ENCODE assay signal across 8 cellular contexts in genomic region chrX:40176256-40176978, GRCh38.
DNase-seq lines count a peak whose midpoint lies in the region; ATAC-seq, FAIRE-seq and TF ChIP-seq lines count a peak whose summit lies in the region.

No MANE protein-coding gene starts in this region.

- H3K9ac ChIP-seq in astrocyte (ENCODE audit: low read length) = peak overlapping the region; percentile 69
- H3K9ac ChIP-seq in iPS-18a (ENCODE audit: low read length) = peak overlapping the region; percentile 74

- peaks cover 0 to 11% of the 10 kb centered on the region in 2 donors for H3K27me3 Mint-ChIP-seq in T-cell
- H3K27me3 Mint-ChIP-seq in astrocyte (ENCODE audit: low read depth, unreplicated experiment) = peaks cover 14% of the 10 kb centered on the region

- peak overlapping the region; percentile 65 for H3K4me3 ChIP-seq in GM12875 (ENCODE audit: low read depth, low read length)
- H3K4me3 ChIP-seq in astrocyte (ENCODE audit: insufficient read depth, low read depth, low read length) = peak overlapping the region; percentile 61
- peak overlapping the region; percentile 59 for H3K4me3 ChIP-seq in iPS-18a (ENCODE audit: low read length)
- H3K4me3 ChIP-seq in skin epidermis = peak overlapping the region; percentile 19 to 55 (median 46)

- H4K20me1 ChIP-seq in astrocyte (ENCODE audit: insufficient read depth, low read length) = no peaks in the 10 kb centered on the region

- ATAC-seq in HG02840 (IDR thresholded peaks at IDR 0.05; ENCODE audit: low FRiP score, unreplicated experiment) (peak; percentile 25), T-cell (replicated peaks in 1 of 4) (peak; percentile 51 to 64 (median 54)), HG02938 (IDR thresholded peaks at IDR 0.05; ENCODE audit: unreplicated experiment) (no peak)

- H3K4me1 Mint-ChIP-seq in T-cell (peaks cover 30 to 35% (median 32%) of the 10 kb centered on the region in 3 donors), astrocyte (ENCODE audit: low read depth, unreplicated experiment) (peaks cover 2% of the 10 kb centered on the region)

- H3K79me2 ChIP-seq in astrocyte (ENCODE audit: insufficient read depth, low read length) = no peaks in the 10 kb centered on the region

- POLR2A ChIA-PET in T-cell (lab: Charles Lee) = interaction anchor here (0.5 to 1.7 kb wide), 14 partner anchors 8 to 412 kb away, joined by 3 to 17 read pairs (median 4); no protein-coding TSS in a partner anchor

- no peaks in the 10 kb centered on the region for H3K36me3 Mint-ChIP-seq in T-cell
- H3K36me3 Mint-ChIP-seq in astrocyte (ENCODE audit: low read depth, unreplicated experiment) = peaks cover 1% of the 10 kb centered on the region

- H3K27ac ChIP-seq in astrocyte (ENCODE audit: low read depth, low read length) = peak overlapping the region; percentile 47
- H3K27ac ChIP-seq in iPS-18a (ENCODE audit: low read length) = peak overlapping the region; percentile 84
- peak overlapping the region; percentile 88 to 98 (median 95) for H3K27ac ChIP-seq in skin epidermis

- H3K4me1 ChIP-seq in astrocyte (ENCODE audit: insufficient read depth, low read length) (peaks cover 15% of the 10 kb centered on the region), iPS-18a (ENCODE audit: control insufficient read depth, low read depth, low read length) (peaks cover 26% of the 10 kb centered on the region)

- H3K9me3 Mint-ChIP-seq in T-cell (peaks cover 0 to 4% (median 0%) of the 10 kb centered on the region in 3 donors), astrocyte (ENCODE audit: unreplicated experiment) (peaks cover 1% of the 10 kb centered on the region)

- TF ChIP-seq CTCF in GM12875 (IDR thresholded peaks at IDR 0.05; ENCODE audit: borderline replicate concordance, insufficient read depth, low read depth, low read length) = no peak
- TF ChIP-seq CTCF in astrocyte (IDR thresholded peaks at IDR 0.05; ENCODE audit: insufficient read depth, low read depth, low read length) = no peak

- H3K4me3 Mint-ChIP-seq in T-cell = peak overlapping the region; percentile 86 to 89 (median 86)
- H3K4me3 Mint-ChIP-seq in astrocyte (ENCODE audit: unreplicated experiment) = peak overlapping the region; percentile 75

- peak overlapping the region; percentile 92 for H2AFZ ChIP-seq in astrocyte (ENCODE audit: low read depth, low read length)

- H3K36me3 ChIP-seq in astrocyte (ENCODE audit: insufficient read depth, low read length) = no peaks in the 10 kb centered on the region
- no peaks in the 10 kb centered on the region for H3K36me3 ChIP-seq in iPS-18a (ENCODE audit: control insufficient read depth, low read depth, low read length)

- CTCF ChIA-PET in T-cell (lab: Charles Lee) = interaction anchor here in 1 of 2 donors (0.6 to 1.0 kb wide), 5 partner anchors 59 to 444 kb away, joined by 3 to 4 read pairs (median 3); no protein-coding TSS in a partner anchor

- FAIRE-seq in astrocyte (lab: Jason Lieb, UNC) = no peak

- peak overlapping the region; percentile 87 for H3K4me2 ChIP-seq in astrocyte (ENCODE audit: low read length)

- H3K27me3 ChIP-seq in astrocyte (ENCODE audit: insufficient read depth, low read length) (no peaks in the 10 kb centered on the region), iPS-18a (ENCODE audit: control insufficient read depth, insufficient read depth, low read length) (peaks cover 27% of the 10 kb centered on the region)

- peak overlapping the region; percentile 95 to 99 for H3K27ac Mint-ChIP-seq in T-cell
- no peak overlapping the region for H3K27ac Mint-ChIP-seq in astrocyte (ENCODE audit: unreplicated experiment)

- DNase-seq in T-cell (peak; percentile 65 to 85 (median 76)), astrocyte (ENCODE audit: low read depth) (no peak), NCI-H510A treated with DMSO at 0.1 percent for 48 hours (lab: John Stamatoyannopoulos, UW) (no peak)

- no peaks in the 10 kb centered on the region for H3K9me3 ChIP-seq in astrocyte (ENCODE audit: insufficient read depth, low read depth, low read length)
- H3K9me3 ChIP-seq in iPS-18a (ENCODE audit: control insufficient read depth, low read depth, low read length) = no peaks in the 10 kb centered on the region

Comparison
In these comparisons a context has a peak if more than half of its experiments do, and no peak if none do; other contexts are left out.
1. DNase-seq: peak in T-cell (34 of 34); none in astrocyte (single experiment) and NCI-H510A treated with DMSO at 0.1 percent for 48 hours (single experiment).
2. Peak in every context shown above with its lines, with median percentiles within 50 percentile points of each other: H3K4me3 ChIP-seq and H3K27ac ChIP-seq.